In the genomic region with DNA sequence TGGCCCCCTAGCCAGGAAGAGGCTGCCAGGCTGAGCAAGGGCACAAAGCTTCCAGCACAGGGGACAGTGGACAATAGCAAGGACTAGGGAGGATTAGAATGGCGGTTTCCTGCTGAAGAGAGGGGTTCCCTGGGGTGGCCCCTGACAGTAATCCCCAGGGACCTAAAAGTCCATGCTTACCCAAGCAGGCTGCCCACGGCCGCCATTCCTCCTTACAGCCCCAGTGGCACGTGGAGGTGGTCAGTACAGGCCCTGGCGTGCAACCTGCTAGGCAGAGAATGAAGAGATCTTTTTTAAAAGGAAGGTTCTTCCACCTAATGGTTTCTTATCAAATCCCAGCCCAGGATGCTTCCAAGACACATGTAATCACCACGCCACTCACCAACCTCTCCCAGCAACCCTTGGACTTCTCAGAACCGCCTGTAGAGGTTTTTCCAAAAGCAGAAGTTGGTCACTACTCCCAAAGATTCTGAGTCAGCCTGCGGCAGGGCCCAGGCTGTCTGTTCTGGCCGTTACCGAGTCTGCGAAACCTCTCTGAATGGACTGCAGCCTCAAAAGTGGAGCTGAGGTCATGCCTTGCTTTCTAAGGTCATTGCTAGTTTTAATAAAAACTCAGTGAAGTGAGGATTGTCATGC, we compare ENCODE assay signal across 8 cellular contexts. TPM values are rescaled to one million over a fixed set of nuclear protein-coding genes. Genes with fewer than 3 reads are reported as not detected.
DNase-seq lines count a peak whose midpoint lies in the region; ATAC-seq and TF ChIP-seq lines count a peak whose summit lies in the region.

No MANE protein-coding gene starts in this region.

- TF ChIP-seq CTCF in choroid plexus epithelial cell (conservative IDR thresholded peaks at IDR 0.05; ENCODE audit: low read depth, low read length): no peak

- H3K9ac ChIP-seq in BLaER1: peak overlapping the region; percentile 87

- no peaks in the 10 kb centered on the region for H3K9me3 ChIP-seq in BLaER1
- H3K9me3 ChIP-seq in MG63: no peaks in the 10 kb centered on the region

- H3K27me3 ChIP-seq in BLaER1 (no peaks in the 10 kb centered on the region), MG63 (no peaks in the 10 kb centered on the region)

- H3K27me3 Mint-ChIP-seq in natural killer cell treated with Interleukin-12 subunit alpha and Interleukin-12 subunit beta and Interleukin-15 and Interleukin-18, amount 100 ng/mL, for 72 hours: no peaks in the 10 kb centered on the region

- H3K4me2 ChIP-seq in BLaER1: peak overlapping the region; percentile 85

- no peak for ATAC-seq in natural killer cell treated with Interleukin-12 subunit alpha and Interleukin-12 subunit beta and Interleukin-15 and Interleukin-18, amount 100 ng/mL, for 72 hours
- no peak for ATAC-seq in HG02981 (IDR thresholded peaks at IDR 0.05; ENCODE audit: unreplicated experiment)
- ATAC-seq in GM18502 (IDR thresholded peaks at IDR 0.05; ENCODE audit: poor library complexity, unreplicated experiment): no peak

- H3K4me1 Mint-ChIP-seq in natural killer cell treated with Interleukin-12 subunit alpha and Interleukin-12 subunit beta and Interleukin-15 and Interleukin-18, amount 100 ng/mL, for 72 hours (ENCODE audit: low read depth in 2 of 2): peaks cover 17 to 29% of the 10 kb centered on the region in 2 donors

- H4K20me1 ChIP-seq in BLaER1: peaks cover 15% of the 10 kb centered on the region; the same call in 1 of the 2 replicates

- H3K4me3 Mint-ChIP-seq in natural killer cell treated with Interleukin-12 subunit alpha and Interleukin-12 subunit beta and Interleukin-15 and Interleukin-18, amount 100 ng/mL, for 72 hours: peak overlapping the region; percentile 91

- no peaks in the 10 kb centered on the region for H3K9me3 Mint-ChIP-seq in natural killer cell treated with Interleukin-12 subunit alpha and Interleukin-12 subunit beta and Interleukin-15 and Interleukin-18, amount 100 ng/mL, for 72 hours

- H3K27ac ChIP-seq in BLaER1: peak overlapping the region; percentile 80; the same call in 1 of the 2 replicates

- H3K4me3 ChIP-seq in BLaER1 (peak overlapping the region; percentile 87), MG63 (peak overlapping the region; percentile 93), choroid plexus epithelial cell (ENCODE audit: low read depth, low read length) (peak overlapping the region; percentile 99)

- H3K27ac Mint-ChIP-seq in natural killer cell treated with Interleukin-12 subunit alpha and Interleukin-12 subunit beta and Interleukin-15 and Interleukin-18, amount 100 ng/mL, for 72 hours: peak overlapping the region in 1 of 2 donors; percentile 73

- no peaks in the 10 kb centered on the region for H3K36me3 Mint-ChIP-seq in natural killer cell treated with Interleukin-12 subunit alpha and Interleukin-12 subunit beta and Interleukin-15 and Interleukin-18, amount 100 ng/mL, for 72 hours

- DNase-seq in MG63 (no peak), choroid plexus epithelial cell (ENCODE audit: low read depth) (no peak), putamen (ENCODE audit: low spot score) (no peak), T-helper 9 cell (no peak)
- DNase-seq in natural killer cell treated with Interleukin-12 subunit alpha and Interleukin-12 subunit beta and Interleukin-15 and Interleukin-18, amount 100 ng/mL, for 72 hours (ENCODE audit: low spot score): no peak

- peaks cover 34% of the 10 kb centered on the region for H3K4me1 ChIP-seq in BLaER1

- H3K36me3 ChIP-seq in BLaER1: peaks cover 33% of the 10 kb centered on the region
- H3K36me3 ChIP-seq in MG63: peaks cover 18% of the 10 kb centered on the region

RNA-seq across cellular contexts. Expression of gene MRPL55, which starts 0.9 kb away (rescaled TPM):
- 46.6 and 83.8 TPM in 2 replicates for total RNA-seq in MG63 (2014; rRNA removed; shearing (Covaris generic); ENCODE audit: low replicate concordance)
- total RNA-seq in natural killer cell treated with Interleukin-12 subunit alpha and Interleukin-12 subunit beta and Interleukin-15 and Interleukin-18, amount 100 ng/mL, for 72 hours: 10 to 100 TPM; 42.5 to 68.8 TPM

RNA-seq across cellular contexts. Expression of gene C1orf35, which starts 5.0 kb away (rescaled TPM):
- total RNA-seq in MG63 (2014; rRNA removed; shearing (Covaris generic); ENCODE audit: low replicate concordance): 38.6 and 39.0 TPM in 2 replicates
- total RNA-seq in natural killer cell treated with Interleukin-12 subunit alpha and Interleukin-12 subunit beta and Interleukin-15 and Interleukin-18, amount 100 ng/mL, for 72 hours: 10 to 100 TPM; 16.4 to 26.7 TPM

RNA-seq across cellular contexts. Expression of gene ARF1, which starts 25.7 kb away (rescaled TPM):
- 324 and 413 TPM in 2 replicates for total RNA-seq in MG63 (2014; rRNA removed; shearing (Covaris generic); ENCODE audit: low replicate concordance)
- total RNA-seq in natural killer cell treated with Interleukin-12 subunit alpha and Interleukin-12 subunit beta and Interleukin-15 and Interleukin-18, amount 100 ng/mL, for 72 hours: 100 to 1,000 TPM; 415 to 503 TPM

RNA-seq across cellular contexts. Expression of gene GUK1, which starts 31.9 kb away (rescaled TPM):
- total RNA-seq in MG63 (2014; rRNA removed; shearing (Covaris generic); ENCODE audit: low replicate concordance): 246 and 425 TPM in 2 replicates
- total RNA-seq in natural killer cell treated with Interleukin-12 subunit alpha and Interleukin-12 subunit beta and Interleukin-15 and Interleukin-18, amount 100 ng/mL, for 72 hours: 100 to 1,000 TPM; 296 to 329 TPM

RNA-seq across cellular contexts. Expression of gene GJC2, which starts 41.6 kb away (rescaled TPM):
- 0.20 and 4.8 TPM in 2 replicates for total RNA-seq in MG63 (2014; rRNA removed; shearing (Covaris generic); ENCODE audit: low replicate concordance)
- 1 to 10 TPM; 2.1 to 2.2 TPM for total RNA-seq in natural killer cell treated with Interleukin-12 subunit alpha and Interleukin-12 subunit beta and Interleukin-15 and Interleukin-18, amount 100 ng/mL, for 72 hours
